ENCODE assay signal across 28 cellular contexts in the genomic region with DNA sequence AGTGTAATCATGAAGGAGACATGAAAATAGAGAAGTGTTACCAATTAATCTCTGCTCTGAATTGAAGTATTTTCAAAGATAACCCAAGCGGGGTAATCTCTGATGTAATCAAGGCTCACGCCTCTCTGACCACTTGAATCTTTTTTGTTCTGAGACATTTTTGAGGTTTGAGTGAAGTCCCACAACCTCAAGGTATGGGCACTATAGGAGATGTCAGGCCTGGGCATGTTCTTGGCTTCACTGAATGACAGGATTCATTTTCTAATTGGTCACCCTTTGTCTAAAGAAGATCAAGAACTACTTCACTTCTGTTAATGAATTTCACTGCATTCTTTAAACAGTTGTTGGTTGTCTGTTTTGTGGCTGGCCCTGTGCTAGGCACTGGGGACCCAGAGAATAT. TPM values are rescaled to one million over a fixed set of nuclear protein-coding genes. Genes with fewer than 3 reads are reported as not detected.
DNase-seq lines count a peak whose midpoint lies in the region; ATAC-seq, FAIRE-seq and TF ChIP-seq lines count a peak whose summit lies in the region.
"Had no signal": no experiment of that assay in that cellular context is flagged by ENCODE, and none has a peak within 500 bp of the region (broad histone marks: within the 10 kb centered on the region; RNA-seq: fewer than 3 reads in every experiment).

No MANE protein-coding gene starts in this region.

- no peak overlapping the region for H2AK5ac ChIP-seq in H1 (ENCODE audit: low read depth, low read length)

- H3K27me3 Mint-ChIP-seq in activated naive CD4-positive, alpha-beta T cell treated with anti-CD3 and anti-CD28 coated beads, Interleukin-2, amount 10 ng/mL, durations not matched to agents 7 days and 5 days = peaks cover 22% of the 10 kb centered on the region

- H3K18ac ChIP-seq in H1 (ENCODE audit: extremely low read depth, low read length) = no peak overlapping the region

- H3K27ac Mint-ChIP-seq in activated naive CD4-positive, alpha-beta T cell treated with anti-CD3 and anti-CD28 coated beads, Interleukin-2, amount 50 U/mL, for 72 hours = peak overlapping the region; percentile 1 to 6
- no peak overlapping the region for H3K27ac Mint-ChIP-seq in activated naive CD4-positive, alpha-beta T cell treated with anti-CD3 and anti-CD28 coated beads, Interleukin-2, amount 10 ng/mL, durations not matched to agents 7 days and 5 days
- H3K27ac Mint-ChIP-seq: CD14-positive monocyte; CD8-positive, alpha-beta memory T cell; H9 had no signal

- no peaks in the 10 kb centered on the region for H4K20me1 ChIP-seq in H1 (replicated peaks in 1 of 2; ENCODE audit: control insufficient read depth in 1 of 2, insufficient read depth in 2 of 2, low read length in 2 of 2)

- CTCF ChIA-PET in activated naive CD4-positive, alpha-beta T cell treated with anti-CD3 and anti-CD28 coated beads, Interleukin-2, amount 10 ng/mL, durations not matched to agents 7 days and 5 days (lab: Charles Lee) = no interaction called here
- CTCF ChIA-PET in H1 (lab: Charles Lee; ENCODE audit: partially characterized antibody) = interaction anchor here (1.0 to 8.8 kb wide), 14 partner anchors 8 to 101 kb away, joined by 3 to 114 read pairs (median 24); a partner anchor contains a TSS

- H3K4ac ChIP-seq in H1 (replicated peaks; ENCODE audit: insufficient read length, low read depth, low read length) = no peak overlapping the region

- FAIRE-seq in H1 (lab: Jason Lieb, UNC) = no peak
- no peak for FAIRE-seq in GM19239 (lab: Jason Lieb, UNC)
- FAIRE-seq: GM18507, RCC 7860 had no signal

- TF ChIP-seq POLR2A in H1 (IDR thresholded peaks at IDR 0.05; ENCODE audit: control extremely low read depth in 1 of 2, low read depth in 2 of 2, low read length in 2 of 2) = no peak

- no peak overlapping the region for H4K5ac ChIP-seq in H1 (ENCODE audit: insufficient read length, low read depth, low read length)

- no peak overlapping the region for H2BK15ac ChIP-seq in H1 (ENCODE audit: low read length)

- peaks cover 7% of the 10 kb centered on the region for H3K27me3 ChIP-seq in WERI-Rb-1 (ENCODE audit: insufficient read depth, low read depth, severe bottlenecking)
- no peaks in the 10 kb centered on the region; a peak in 1 of 7 replicates for H3K27me3 ChIP-seq in H1 (replicated peaks in 1 of 4; ENCODE audit: control insufficient read depth in 3 of 4, extremely low read depth in 1 of 4, insufficient read depth in 3 of 4, low read length in 3 of 4)
- H3K27me3 ChIP-seq: BE2C, MG63 had no signal

- H2AFZ ChIP-seq in H1 (ENCODE audit: low read length) = no peak overlapping the region
- H2AFZ ChIP-seq: GM23248 had no signal

- H3K79me1 ChIP-seq in H1 (ENCODE audit: low read depth, low read length) = no peaks in the 10 kb centered on the region

- no peak for TF ChIP-seq RAD21 in H1 (IDR thresholded peaks at IDR 0.05 in 1 of 2, conservative IDR thresholded peaks at IDR 0.05 in 1 of 2; ENCODE audit: low read depth in 2 of 2, low read length in 2 of 2)

- H4K91ac ChIP-seq in H1 (replicated peaks; ENCODE audit: insufficient read length, low read length) = no peak overlapping the region

- DNase-seq in activated naive CD4-positive, alpha-beta T cell treated with anti-CD3 and anti-CD28 coated beads, Interleukin-2, amount 50 U/mL, for 72 hours (ENCODE audit: low spot score in 2 of 2) = no peak
- DNase-seq in activated naive CD4-positive, alpha-beta T cell treated with anti-CD3 and anti-CD28 coated beads, Interleukin-2, amount 10 ng/mL, durations not matched to agents 7 days and 5 days = no peak
- DNase-seq in WERI-Rb-1 (no peak), H1 (ENCODE audit: low read depth in 1 of 2, low spot score in 2 of 2) (no peak), OCI-M1 (lab: John Stamatoyannopoulos, UW) (no peak), foreskin fibroblast (no peak), GM19239 (ENCODE audit: insufficient read length, low spot score) (no peak)
- DNase-seq: 8988T; ACHN; BE2C; CD8-positive, alpha-beta memory T cell; DMS 273 treated with DMSO at 0.1 percent for 48 hours; DND-41; GM23248; H9; IMR-90; KG1; MG63; NCI-H1105 treated with DMSO at 0.1 percent for 48 hours; NCI-H146; NCI-H1930; NCI-H526 treated with DMSO at 0.1 percent for 48 hours had no signal

- H3K9me3 Mint-ChIP-seq in activated naive CD4-positive, alpha-beta T cell treated with anti-CD3 and anti-CD28 coated beads, Interleukin-2, amount 50 U/mL, for 72 hours = no peaks in the 10 kb centered on the region
- no peaks in the 10 kb centered on the region for H3K9me3 Mint-ChIP-seq in activated naive CD4-positive, alpha-beta T cell treated with anti-CD3 and anti-CD28 coated beads, Interleukin-2, amount 10 ng/mL, durations not matched to agents 7 days and 5 days
- H3K9me3 Mint-ChIP-seq: CD14-positive monocyte; CD8-positive, alpha-beta memory T cell; H9 had no signal

- no peak for ATAC-seq in activated naive CD4-positive, alpha-beta T cell treated with anti-CD3 and anti-CD28 coated beads, Interleukin-2, amount 50 U/mL, for 72 hours
- ATAC-seq: Right ventricle myocardium inferior had no signal

- H3K14ac ChIP-seq in H1 (ENCODE audit: insufficient read length) = no peak overlapping the region

- peaks cover 10% of the 10 kb centered on the region for H3K9me3 ChIP-seq in WERI-Rb-1 (ENCODE audit: severe bottlenecking)
- H3K9me3 ChIP-seq in H1 (ENCODE audit: insufficient read depth in 2 of 2, low read depth in 1 of 2, low read length in 1 of 2) = no peaks in the 10 kb centered on the region
- H3K9me3 ChIP-seq: BE2C, MG63, SJCRH30 had no signal

- H3K4me1 Mint-ChIP-seq in activated naive CD4-positive, alpha-beta T cell treated with anti-CD3 and anti-CD28 coated beads, Interleukin-2, amount 10 ng/mL, durations not matched to agents 7 days and 5 days = no peaks in the 10 kb centered on the region

- POLR2A ChIA-PET in H1 (lab: Charles Lee; ENCODE audit: partially characterized antibody) = no interaction called here

- H2BK5ac ChIP-seq in H1 (ENCODE audit: low read depth, low read length) = no peak overlapping the region

- no peak overlapping the region for H3K56ac ChIP-seq in H1 (replicated peaks; ENCODE audit: insufficient read length, low read depth, low read length)

- 0 out of 7 replicates have a peak, but pooled peaks cover 0 to 3% (median 0%) of the 10 kb centered on the region in 4 experiments for H3K4me1 ChIP-seq in H1 (replicated peaks in 1 of 4; ENCODE audit: control insufficient read depth in 3 of 4, insufficient read depth in 4 of 4, low read length in 3 of 4)
- H3K4me1 ChIP-seq: BE2C, SJCRH30 had no signal

- no peak for TF ChIP-seq CTCF in WERI-Rb-1 (IDR thresholded peaks at IDR 0.05; ENCODE audit: low read depth, low read length)
- no peak for TF ChIP-seq CTCF in H1 (IDR thresholded peaks at IDR 0.05; ENCODE audit: control extremely low read depth in 1 of 3, insufficient read depth in 1 of 3, low read depth in 1 of 3, low read length in 3 of 3)
- no peak for TF ChIP-seq CTCF in foreskin fibroblast (IDR thresholded peaks at IDR 0.05; ENCODE audit: low read depth, low read length)

- H3K27ac ChIP-seq in WERI-Rb-1 (peak overlapping the region; percentile 12; the same call in 1 of the 2 replicates), H1 (ENCODE audit: low read depth, low read length) (no peak overlapping the region)
- H3K27ac ChIP-seq: GM23248, SJCRH30 had no signal

- H4K8ac ChIP-seq in H1 (ENCODE audit: extremely low read depth, insufficient read depth, low read length) = no peak overlapping the region

- H3K79me2 ChIP-seq in H1 (ENCODE audit: control insufficient read depth in 1 of 2, insufficient read depth in 2 of 2, low read length in 2 of 2) = no peaks in the 10 kb centered on the region

- no peak for TF ChIP-seq EP300 in H1 (IDR thresholded peaks at IDR 0.05; ENCODE audit: borderline replicate concordance in 1 of 2, low read depth in 2 of 2, low read length in 2 of 2)

- H3K23me2 ChIP-seq in H1 (ENCODE audit: low read depth, low read length) = no peaks in the 10 kb centered on the region

- H2BK120ac ChIP-seq in H1 (replicated peaks; ENCODE audit: low read depth, low read length) = no peak overlapping the region

- no peak overlapping the region for H3K4me2 ChIP-seq in H1 (ENCODE audit: insufficient read depth in 1 of 2, low read depth in 2 of 2, low read length in 2 of 2)

- H3K9ac ChIP-seq in H1 (replicated peaks in 1 of 4; ENCODE audit: extremely low read depth in 1 of 4, low read depth in 3 of 4, low read length in 3 of 4) = no peak overlapping the region
- H3K9ac ChIP-seq: GM23248 had no signal

- no peaks in the 10 kb centered on the region for H3K36me3 ChIP-seq in WERI-Rb-1
- H3K36me3 ChIP-seq in H1 (ENCODE audit: control insufficient read depth in 2 of 4, insufficient read depth in 4 of 4, low read length in 3 of 4) = no peaks in the 10 kb centered on the region
- H3K36me3 ChIP-seq: BE2C, MG63, SJCRH30 had no signal

- WGBS in H1 (ENCODE audit: extremely low coverage in 1 of 2, insufficient coverage in 1 of 2, insufficient read length in 1 of 2, insufficient replicate concordance in 2 of 2, low coverage in 1 of 2, low lambda C conversion rate in 2 of 2, missing lambda C conversion rate in 1 of 2), 2 experiments = 79% methylated on average over 2 of the region's 2 CpGs; no CpG with 5 or more reads in 1 of the 2 experiments

- no peaks in the 10 kb centered on the region for H3K36me3 Mint-ChIP-seq in activated naive CD4-positive, alpha-beta T cell treated with anti-CD3 and anti-CD28 coated beads, Interleukin-2, amount 50 U/mL, for 72 hours
- no peaks in the 10 kb centered on the region for H3K36me3 Mint-ChIP-seq in activated naive CD4-positive, alpha-beta T cell treated with anti-CD3 and anti-CD28 coated beads, Interleukin-2, amount 10 ng/mL, durations not matched to agents 7 days and 5 days
- H3K36me3 Mint-ChIP-seq: CD14-positive monocyte; CD8-positive, alpha-beta memory T cell had no signal

- H2BK12ac ChIP-seq in H1 (ENCODE audit: low read depth, low read length) = no peak overlapping the region

- H3K4me3 Mint-ChIP-seq in activated naive CD4-positive, alpha-beta T cell treated with anti-CD3 and anti-CD28 coated beads, Interleukin-2, amount 10 ng/mL, durations not matched to agents 7 days and 5 days = no peak overlapping the region
- H3K4me3 Mint-ChIP-seq: CD14-positive monocyte; CD8-positive, alpha-beta memory T cell; H9 had no signal

- no peak overlapping the region for H3K23ac ChIP-seq in H1 (ENCODE audit: insufficient read length)

- H2BK20ac ChIP-seq in H1 (ENCODE audit: low read length) = no peak overlapping the region

- no peak overlapping the region for H3K4me3 ChIP-seq in WERI-Rb-1 (ENCODE audit: low read depth, low read length)
- H3K4me3 ChIP-seq in H1 (ENCODE audit: extremely low read depth in 1 of 4, insufficient read depth in 2 of 4, low read depth in 3 of 4, low read length in 4 of 4) = no peak overlapping the region
- no peak overlapping the region for H3K4me3 ChIP-seq in foreskin fibroblast (ENCODE audit: low read depth in 1 of 2, low read length in 2 of 2)
- H3K4me3 ChIP-seq: GM23248, MG63, SJCRH30 had no signal

RNA-seq across cellular contexts. Expression of a gene that starts 23.7 kb away (rescaled TPM):
- total RNA-seq in activated naive CD4-positive, alpha-beta T cell treated with anti-CD3 and anti-CD28 coated beads, Interleukin-2, amount 50 U/mL, for 72 hours = under 1 TPM in 1 of 2 donors, not detected in 1; 0.31 TPM
- total RNA-seq in H1 (2021; fragmentation: NEBNext Ultra II Directional; extraction: Animal tissue kit (Norgen Biotek cat#: 25700)) = 12.2 and 14.1 TPM in 2 replicates
- 49.4 and 60.4 TPM in 2 replicates for polyA plus RNA-seq in H1 (2011; rRNA removed)
- polyA plus RNA-seq in H1 (2011; cell fraction: cytosol; rRNA removed) = 29.2 TPM
- 23.2 TPM for polyA plus RNA-seq in H1 (2011; cell fraction: nucleus; rRNA removed)
- polyA plus RNA-seq in H1 (2012, experiment 1 of 2) = 9.7 to 24.6 TPM (median 19.1 TPM) in 4 replicates
- polyA plus RNA-seq in H1 (2012, experiment 2 of 2) = 20.1 TPM
- polyA plus RNA-seq in H1 (2013, experiment 1 of 2) = 15.4 TPM
- 15.5 TPM for polyA plus RNA-seq in H1 (2013, experiment 2 of 2)
- 3.8 and 8.2 TPM in 2 replicates for polyA minus RNA-seq in H1 (2011; rRNA and poly(A)+ RNA removed)
- polyA minus RNA-seq in H1 (2011; cell fraction: cytosol; rRNA and poly(A)+ RNA removed) = 6.1 TPM
- 7.1 TPM for polyA minus RNA-seq in H1 (2011; cell fraction: nucleus; rRNA and poly(A)+ RNA removed)
- total RNA-seq: GM23248, IMR-90, NCI-H460, SJCRH30 had no signal
- polyA plus RNA-seq: CD8-positive, alpha-beta memory T cell; GM23248; IMR-90 had no signal

RNA-seq across cellular contexts. Expression of a gene that starts 40.5 kb away (rescaled TPM):
- total RNA-seq in activated naive CD4-positive, alpha-beta T cell treated with anti-CD3 and anti-CD28 coated beads, Interleukin-2, amount 50 U/mL, for 72 hours = under 1 TPM in 1 of 2 donors, not detected in 1; 0.61 TPM
- 0.37 and 1.1 TPM in 2 replicates for total RNA-seq in H1 (2021; fragmentation: NEBNext Ultra II Directional; extraction: Animal tissue kit (Norgen Biotek cat#: 25700))
- polyA plus RNA-seq in H1 (2011; rRNA removed) = 0.35 and 0.54 TPM in 2 replicates
- polyA plus RNA-seq in H1 (2011; cell fraction: cytosol; rRNA removed) = 0.54 TPM
- 2.5 TPM for polyA plus RNA-seq in H1 (2011; cell fraction: nucleus; rRNA removed)
- polyA plus RNA-seq in H1 (2012, experiment 1 of 2) = 0.36 to 1.1 TPM (median 0.81 TPM) in 4 replicates
- polyA plus RNA-seq in H1 (2012, experiment 2 of 2) = not detected
- polyA plus RNA-seq in H1 (2013, experiment 1 of 2) = 0.24 TPM
- polyA plus RNA-seq in H1 (2013, experiment 2 of 2) = 0.13 TPM
- polyA minus RNA-seq in H1 (2011; rRNA and poly(A)+ RNA removed) = 0.32 and 1.1 TPM in 2 replicates
- polyA minus RNA-seq in H1 (2011; cell fraction: cytosol; rRNA and poly(A)+ RNA removed) = not detected
- 1.00 TPM for polyA minus RNA-seq in H1 (2011; cell fraction: nucleus; rRNA and poly(A)+ RNA removed)
- total RNA-seq: CD8-positive, alpha-beta memory T cell; GM23248; IMR-90; Right ventricle myocardium inferior had no signal
- polyA plus RNA-seq: CD14-positive monocyte; CD8-positive, alpha-beta memory T cell; GM23248; IMR-90 had no signal

RNA-seq across cellular contexts. Expression of a gene that starts 40.7 kb away (rescaled TPM):
- total RNA-seq in activated naive CD4-positive, alpha-beta T cell treated with anti-CD3 and anti-CD28 coated beads, Interleukin-2, amount 50 U/mL, for 72 hours = 10 to 100 TPM in 1 of 2 donors, 1 to 10 TPM in 1; 9.8 to 15.0 TPM
- total RNA-seq in H1 (2021; fragmentation: NEBNext Ultra II Directional; extraction: Animal tissue kit (Norgen Biotek cat#: 25700)) = 10.4 and 10.6 TPM in 2 replicates
- polyA plus RNA-seq in H1 (2011; rRNA removed) = 7.7 and 8.8 TPM in 2 replicates
- 7.7 TPM for polyA plus RNA-seq in H1 (2011; cell fraction: cytosol; rRNA removed)
- polyA plus RNA-seq in H1 (2011; cell fraction: nucleus; rRNA removed) = 12.6 TPM
- polyA plus RNA-seq in H1 (2012, experiment 1 of 2) = 8.5 to 12.2 TPM (median 10.2 TPM) in 4 replicates
- polyA plus RNA-seq in H1 (2012, experiment 2 of 2) = 10.0 TPM
- polyA plus RNA-seq in H1 (2013, experiment 1 of 2) = 5.1 TPM
- polyA plus RNA-seq in H1 (2013, experiment 2 of 2) = 5.1 TPM
- polyA minus RNA-seq in H1 (2011; rRNA and poly(A)+ RNA removed) = 5.2 and 7.2 TPM in 2 replicates
- polyA minus RNA-seq in H1 (2011; cell fraction: cytosol; rRNA and poly(A)+ RNA removed) = 5.6 TPM
- 3.5 TPM for polyA minus RNA-seq in H1 (2011; cell fraction: nucleus; rRNA and poly(A)+ RNA removed)

Comparison
In these comparisons a context has a peak if more than half of its experiments do, and no peak if none do; other contexts are left out.
1. RNA of a gene that starts 23.7 kb away (total RNA-seq): 12.2 to 14.1 TPM in H1; 0.31 TPM in activated naive CD4-positive, alpha-beta T cell treated with anti-CD3 and anti-CD28 coated beads, Interleukin-2, amount 50 U/mL, for 72 hours; every median in the first group is over 10 times any median in the second.